Comparison of ENCODE assay signal across 8 cellular contexts in the genomic region with DNA sequence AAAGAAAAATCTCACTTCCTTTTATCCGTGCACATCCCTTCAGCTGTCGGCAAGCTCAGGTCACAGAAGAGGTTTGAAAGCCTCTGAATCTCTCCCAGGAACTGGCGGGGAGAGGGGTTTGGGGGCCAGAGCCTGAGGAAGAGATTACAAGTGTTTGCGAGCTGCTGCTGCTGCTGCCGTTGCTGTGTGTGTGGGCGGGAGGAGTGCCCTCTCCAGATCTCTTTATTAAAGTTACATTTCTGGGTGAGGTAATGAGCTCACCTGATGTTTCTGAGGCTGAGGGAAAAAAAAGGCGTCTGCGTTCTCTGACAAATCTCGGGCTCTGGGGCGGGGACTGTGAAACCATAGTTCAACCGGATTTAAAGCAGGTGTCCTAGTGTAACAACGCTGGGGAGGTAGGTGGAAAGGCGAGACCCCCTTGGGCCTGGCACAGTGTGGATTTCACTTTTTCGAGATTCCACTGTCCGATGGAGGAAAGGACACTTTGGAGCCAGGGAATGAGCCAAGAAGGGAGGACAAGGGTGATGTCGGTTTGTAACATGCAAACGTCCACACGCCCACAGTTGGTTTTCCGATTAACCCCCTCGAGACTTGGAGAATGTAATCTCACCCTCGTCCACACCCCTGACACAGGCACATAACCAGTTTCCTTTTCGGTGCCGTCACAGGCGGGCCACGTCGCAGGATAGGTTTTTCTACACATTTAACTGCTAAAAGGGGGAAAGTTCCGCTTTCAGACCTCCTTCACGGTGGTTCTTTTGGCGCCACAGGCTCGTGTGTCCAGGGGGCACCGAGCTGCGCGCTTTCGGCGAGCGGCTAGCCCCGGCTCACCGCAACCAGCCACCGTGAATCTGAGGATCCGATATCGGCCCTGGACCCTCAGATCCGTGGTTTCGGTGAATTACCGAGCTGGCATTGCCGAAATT. TPM values are rescaled to one million over a fixed set of nuclear protein-coding genes. Genes with fewer than 3 reads are reported as not detected.
DNase-seq lines count a peak whose midpoint lies in the region; ATAC-seq, FAIRE-seq and TF ChIP-seq lines count a peak whose summit lies in the region.

No MANE protein-coding gene starts in this region.

- H3K27me3 Mint-ChIP-seq in activated CD4-positive, alpha-beta T cell treated with anti-CD3 and anti-CD28 coated beads for 36 hours = peaks cover 21% of the 10 kb centered on the region

- TF ChIP-seq EP300 in HepG2 (IDR thresholded peaks at IDR 0.05; ENCODE audit: low read depth in 2 of 2, low read length in 2 of 2) (no peak), HepG2 (CRISPR knock-in tag; IDR thresholded peaks at IDR 0.05; ENCODE audit: borderline replicate concordance) (no peak)

- H3K79me2 ChIP-seq in HepG2 (ENCODE audit: insufficient read depth, low read length) = peaks cover 68% of the 10 kb centered on the region

- TF ChIP-seq POLR2A in HepG2 (IDR thresholded peaks at IDR 0.05; ENCODE audit: insufficient read depth in 1 of 2, low read depth in 2 of 2, low read length in 2 of 2) = peak; percentile 60 to 64

- H3K27me3 ChIP-seq in HepG2 (ENCODE audit: control insufficient read depth in 1 of 2, insufficient read depth in 2 of 2, low read length in 2 of 2) = no peaks in the 10 kb centered on the region; a peak in 1 of 5 replicates

- peak overlapping the region; percentile 93 for H3K9ac ChIP-seq in HepG2 (ENCODE audit: insufficient read depth, low read depth, low read length)

- no peaks in the 10 kb centered on the region for H4K20me1 ChIP-seq in HepG2 (ENCODE audit: insufficient read depth, low read length)

- peak; percentile 59 for DNase-seq in A172 (ENCODE audit: low spot score)
- peak; percentile 79 for DNase-seq in NCI-H2196 (lab: John Stamatoyannopoulos, UW; ENCODE audit: unreplicated experiment)
- DNase-seq in activated CD4-positive, alpha-beta T cell treated with anti-CD3 and anti-CD28 coated beads for 36 hours = peak; percentile 92
- peak; percentile 75 for DNase-seq in coronary artery (ENCODE audit: low spot score)
- peak; percentile 60 for DNase-seq in HepG2 (ENCODE audit: low spot score)
- peak; percentile 69 for DNase-seq in stimulated activated CD4-positive, alpha-beta T cell treated with anti-CD3 and anti-CD28 coated beads, Interleukin-4, amount 100 ng/mL, for 1 hour

- peak; percentile 8 for FAIRE-seq in HepG2 (lab: Jason Lieb, UNC)

- H3K9me3 Mint-ChIP-seq in activated CD4-positive, alpha-beta T cell treated with anti-CD3 and anti-CD28 coated beads for 36 hours (ENCODE audit: low read depth) = no peaks in the 10 kb centered on the region

- 1% methylated on average over 38 of the region's 45 CpGs for WGBS in HepG2 (ENCODE audit: low lambda C conversion rate)

- H3K4me3 Mint-ChIP-seq in activated CD4-positive, alpha-beta T cell treated with anti-CD3 and anti-CD28 coated beads for 36 hours = peak overlapping the region; percentile 94

- intact Hi-C loops in activated CD4-positive, alpha-beta T cell treated with anti-CD3 and anti-CD28 coated beads for 36 hours (cut with DNase I, micrococcal nuclease) = loop anchor here (1.0 to 10.0 kb wide), 21 partner anchors 150 to 1267 kb away; a partner anchor contains a TSS
- intact Hi-C loops in HepG2 (cut with micrococcal nuclease; ENCODE audit: unreplicated experiment) = loop anchor here (1.0 to 10.0 kb wide), 5 partner anchors 134 to 807 kb away; no protein-coding TSS in a partner anchor

- no peaks in the 10 kb centered on the region for H3K36me3 ChIP-seq in HepG2 (replicated peaks in 1 of 2; ENCODE audit: control insufficient read depth in 1 of 2, insufficient read depth in 2 of 2, low read length in 2 of 2)

- TSS peak; percentile 81 for BruUV-seq in HepG2 (replicated peaks; lab: Mats Ljungman, UMichigan)

- CTCF ChIA-PET in activated CD4-positive, alpha-beta T cell treated with anti-CD3 and anti-CD28 coated beads for 36 hours (lab: Charles Lee) = interaction anchor here (0.6 to 1.2 kb wide), 2 partner anchors 9 to 913 kb away, joined by 3 read pairs; no protein-coding TSS in a partner anchor
- CTCF ChIA-PET in HepG2 (lab: Yijun Ruan, JAX; ENCODE audit: low intra/inter-chr PET ratio, low total read pairs) = interaction anchor here (1.9 kb wide), 1 partner anchor 150 kb away, joined by 7 read pairs; no protein-coding TSS in a partner anchor

- no peak for TF ChIP-seq RAD21 in HepG2 (CRISPR knock-in tag; IDR thresholded peaks at IDR 0.05)

- ATAC-seq in GM18861 (IDR thresholded peaks at IDR 0.05; ENCODE audit: unreplicated experiment) = peak; percentile 17
- peak; percentile 24 for ATAC-seq in HG03066 (IDR thresholded peaks at IDR 0.05; ENCODE audit: low read depth, unreplicated experiment)
- peak; percentile 41 for ATAC-seq in activated CD4-positive, alpha-beta T cell treated with anti-CD3 and anti-CD28 coated beads for 36 hours
- ATAC-seq in HepG2 = peak; percentile 14

- POLR2A ChIA-PET in activated CD4-positive, alpha-beta T cell treated with anti-CD3 and anti-CD28 coated beads for 36 hours (lab: Charles Lee) = interaction anchor here (0.6 to 1.2 kb wide), 5 partner anchors 14 to 1060 kb away, joined by 3 to 6 read pairs (median 3); no protein-coding TSS in a partner anchor
- POLR2A ChIA-PET in HepG2 (lab: Yijun Ruan, JAX) = interaction anchor here (0.6 to 7.5 kb wide), 5 partner anchors 18 to 499 kb away, joined by 3 to 99 read pairs (median 3); no protein-coding TSS in a partner anchor

- H3K4me1 Mint-ChIP-seq in activated CD4-positive, alpha-beta T cell treated with anti-CD3 and anti-CD28 coated beads for 36 hours = peaks cover 36% of the 10 kb centered on the region

- H3K9me3 ChIP-seq in HepG2 (ENCODE audit: low read length) = no peaks in the 10 kb centered on the region

- peaks cover 41% of the 10 kb centered on the region for H3K4me1 ChIP-seq in HepG2 (ENCODE audit: insufficient read depth, low read length)

- peak overlapping the region; percentile 80 for H3K4me3 ChIP-seq in coronary artery
- peak overlapping the region; percentile 81 to 91 (median 86) for H3K4me3 ChIP-seq in HepG2 (replicated peaks in 1 of 3; ENCODE audit: insufficient read depth in 1 of 3, low read depth in 2 of 3, low read length in 3 of 3)

- H3K4me2 ChIP-seq in HepG2 (ENCODE audit: low read depth, low read length) = peak overlapping the region; percentile 93

- in situ Hi-C loops in HepG2 (cut with HindIII; ENCODE audit: extremely low pct_ligation_motif_present, low pct_unique_long_range_greater_than_20kb) = loop anchor here (5.0 to 25.0 kb wide), 2 partner anchors 143 to 757 kb away; no protein-coding TSS in a partner anchor

- peak overlapping the region; percentile 99 for H3K27ac Mint-ChIP-seq in activated CD4-positive, alpha-beta T cell treated with anti-CD3 and anti-CD28 coated beads for 36 hours

- no peak overlapping the region for H2AFZ ChIP-seq in HepG2 (ENCODE audit: low read length)

- H3K36me3 Mint-ChIP-seq in activated CD4-positive, alpha-beta T cell treated with anti-CD3 and anti-CD28 coated beads for 36 hours (ENCODE audit: low read depth) = peaks cover 5% of the 10 kb centered on the region

- no peak for TF ChIP-seq CTCF in coronary artery (IDR thresholded peaks at IDR 0.05)
- no peak for TF ChIP-seq CTCF in HepG2 (CRISPR knock-in tag; IDR thresholded peaks at IDR 0.05)

- H3K27ac ChIP-seq in coronary artery (peak overlapping the region; percentile 74 to 90), HepG2 (ENCODE audit: extremely low read length, insufficient read depth, low read length) (peak overlapping the region; percentile 90)

TF ChIP-seq in HepG2, 621 proteins besides CTCF, POLR2A, EP300 and RAD21 (continues in another document):
- TF ChIP-seq HOXA3 (CRISPR knock-in tag; IDR thresholded peaks at IDR 0.05) (peak; percentile 19; the same call in 1 of the 2 replicates), RFXAP (CRISPR knock-in tag; IDR thresholded peaks at IDR 0.05; ENCODE audit: borderline replicate concordance) (peak; percentile 11; the same call in 1 of the 2 replicates), KDM4B (CRISPR knock-in tag; IDR thresholded peaks at IDR 0.05) (no peak)

RNA-seq across cellular contexts. Expression of a gene that starts 2.1 kb away (rescaled TPM):
- total RNA-seq in A172 (2014; rRNA removed; shearing (Covaris generic)) = 82.1 and 102 TPM in 2 replicates
- 10 to 100 TPM; 22.0 TPM for total RNA-seq in activated CD4-positive, alpha-beta T cell treated with anti-CD3 and anti-CD28 coated beads for 36 hours
- 17.7 and 33.1 TPM in 2 replicates for total RNA-seq in HepG2 (2016; rRNA removed; fragmentation: Illumina TruSeq; extraction: Trizol)
- 1.7 and 1.8 TPM in 2 replicates for total RNA-seq in HepG2 (2016; cell fraction: cytosol; rRNA removed; fragmentation: Illumina TruSeq; extraction: Trizol; ENCODE audit: low read depth)
- total RNA-seq in HepG2 (2016; cell fraction: insoluble cytoplasmic fraction; rRNA removed; fragmentation: Illumina TruSeq; extraction: Trizol) = 16.4 and 31.6 TPM in 2 replicates
- total RNA-seq in HepG2 (2016; cell fraction: membrane; rRNA removed; fragmentation: Illumina TruSeq; extraction: Trizol) = 6.7 and 7.8 TPM in 2 replicates
- total RNA-seq in HepG2 (2016; cell fraction: nucleus; rRNA removed; fragmentation: Illumina TruSeq; extraction: Trizol) = 47.1 and 48.3 TPM in 2 replicates
- 22.3 and 26.0 TPM in 2 replicates for polyA plus RNA-seq in HepG2 (2011; rRNA removed)
- 9.5 and 15.0 TPM in 2 replicates for polyA plus RNA-seq in HepG2 (2011; cell fraction: cytosol; rRNA removed)
- polyA plus RNA-seq in HepG2 (2011; cell fraction: nucleus; rRNA removed) = 13.1 and 13.6 TPM in 2 replicates
- 48.2 and 66.0 TPM in 2 replicates for polyA plus RNA-seq in HepG2 (2012)
- 1.1 TPM in 2 replicates for polyA plus RNA-seq in HepG2 (2016; cell fraction: cytosol; fragmentation: Illumina TruSeq; extraction: Trizol; ENCODE audit: low read depth)
- polyA plus RNA-seq in HepG2 (2016; cell fraction: insoluble cytoplasmic fraction; fragmentation: Illumina TruSeq; extraction: Trizol; ENCODE audit: low read depth) = 13.5 and 13.7 TPM in 2 replicates
- polyA plus RNA-seq in HepG2 (2016; cell fraction: membrane; fragmentation: Illumina TruSeq; extraction: Trizol; ENCODE audit: low read depth) = 2.9 and 3.2 TPM in 2 replicates
- 40.6 and 40.7 TPM in 2 replicates for polyA plus RNA-seq in HepG2 (2016; cell fraction: nucleus; fragmentation: Illumina TruSeq; extraction: Trizol; ENCODE audit: insufficient read depth, low read depth)
- 12.6 and 18.4 TPM in 2 replicates for polyA minus RNA-seq in HepG2 (2011; rRNA and poly(A)+ RNA removed; ENCODE audit: low replicate concordance)
- polyA minus RNA-seq in HepG2 (2011; cell fraction: cytosol; rRNA and poly(A)+ RNA removed) = 27.3 and 35.7 TPM in 2 replicates
- 78.7 and 87.5 TPM in 2 replicates for polyA minus RNA-seq in HepG2 (2011; cell fraction: nucleus; rRNA and poly(A)+ RNA removed)

Comparison
In these comparisons a context has a peak if more than half of its experiments do, and no peak if none do; other contexts are left out.
1. Peak in every context shown above with its lines: DNase-seq, ATAC-seq, H3K4me3 ChIP-seq and H3K27ac ChIP-seq.